Comparison of ENCODE assay signal across 13 cellular contexts in genomic region chr22:42365942-42366660, GRCh38.
DNase-seq lines count a peak whose midpoint lies in the region; ATAC-seq and TF ChIP-seq lines count a peak whose summit lies in the region.
"Had no signal": no experiment of that assay in that cellular context is flagged by ENCODE, and none has a peak within 500 bp of the region (broad histone marks: within the 10 kb centered on the region; RNA-seq: fewer than 3 reads in every experiment).

No MANE protein-coding gene starts in this region.

- no peak overlapping the region for H4K5ac ChIP-seq in H9 (ENCODE audit: insufficient read length, low read depth, low read length)

- no peak overlapping the region for H2BK20ac ChIP-seq in H9 (ENCODE audit: low read depth, low read length, poor library complexity, severe bottlenecking)

- TF ChIP-seq CTCF in H9 (conservative IDR thresholded peaks at IDR 0.05): no peak
- TF ChIP-seq CTCF in endothelial cell (IDR thresholded peaks at IDR 0.05; ENCODE audit: unreplicated experiment): no peak

- H3K4me2 ChIP-seq in H9 (ENCODE audit: insufficient read depth, insufficient read length, low read length): peak overlapping the region; percentile 32

- H4K91ac ChIP-seq in H9 (ENCODE audit: insufficient read length, low read depth, low read length): no peak overlapping the region

- H2BK120ac ChIP-seq in H9 (ENCODE audit: low read depth, low read length, poor library complexity, severe bottlenecking): no peak overlapping the region

- DNase-seq in H9: no peak
- DNase-seq in NCI-H446 (lab: John Stamatoyannopoulos, UW): peak; percentile 43 to 75
- DNase-seq in MV-4-11 (lab: John Stamatoyannopoulos, UW): no peak
- no peak for DNase-seq in endothelial cell (ENCODE audit: low spot score)
- DNase-seq: activated effector memory CD4-positive, alpha-beta T cell treated with Interleukin-2 at 50 U/mL for 16 hours; CD4-positive, alpha-beta memory T cell; NCI-H510A treated with DMSO at 0.1 percent for 48 hours; SIG-M5; stimulated activated naive CD4-positive, alpha-beta T cell treated with Interleukin-2 at 50 U/mL for 16 hours had no signal

- peaks cover 14% of the 10 kb centered on the region for H3K23me2 ChIP-seq in H9 (ENCODE audit: insufficient read length, low read depth, low read length, poor library complexity, severe bottlenecking)

- no peak overlapping the region for H4K8ac ChIP-seq in H9 (replicated peaks; ENCODE audit: insufficient read length, low read depth, low read length)

- H3K27me3 Mint-ChIP-seq in H9 (ENCODE audit: low read depth) (peaks cover 40% of the 10 kb centered on the region), endothelial cell (ENCODE audit: unreplicated experiment) (peaks cover 14% of the 10 kb centered on the region)

- H3K27me3 ChIP-seq in H9 (ENCODE audit: insufficient read depth, low read length): no peaks in the 10 kb centered on the region
- H3K27me3 ChIP-seq in iPS-15b (ENCODE audit: control insufficient read depth, insufficient read depth, low read length): peaks cover 9% of the 10 kb centered on the region
- H3K27me3 ChIP-seq in stomach smooth muscle (ENCODE audit: control insufficient read depth in 1 of 2, insufficient read depth in 2 of 2, low read length in 2 of 2): no peaks in the 10 kb centered on the region

- no peak overlapping the region for H2BK5ac ChIP-seq in H9 (ENCODE audit: insufficient read length, low read length)

- no peak overlapping the region for H2BK12ac ChIP-seq in H9 (ENCODE audit: insufficient read length, low read depth, low read length)

- no peak overlapping the region for H3K27ac ChIP-seq in H9 (ENCODE audit: insufficient read length, low read depth, low read length)
- H3K27ac ChIP-seq in stomach smooth muscle (ENCODE audit: low read length): peak overlapping the region; percentile 79
- H3K27ac ChIP-seq: HL-60 had no signal

- H3K36me3 Mint-ChIP-seq in H9 (ENCODE audit: insufficient read depth in 1 of 3, low read depth in 3 of 3) (peaks cover 0 to 11% (median 3%) of the 10 kb centered on the region in 3 experiments; a peak in 4 of 7 replicates), endothelial cell (ENCODE audit: low read depth, unreplicated experiment) (peaks cover 4% of the 10 kb centered on the region)
- H3K36me3 Mint-ChIP-seq: CD4-positive, alpha-beta memory T cell had no signal

- no peak for ATAC-seq in HG02981 (IDR thresholded peaks at IDR 0.05; ENCODE audit: unreplicated experiment)

- no peaks in the 10 kb centered on the region for H4K20me1 ChIP-seq in H9 (ENCODE audit: control insufficient read depth, insufficient read depth, insufficient read length)

- H3K79me1 ChIP-seq in H9 (ENCODE audit: insufficient read depth, low read depth, low read length, poor library complexity, severe bottlenecking): no peaks in the 10 kb centered on the region

- peaks cover 2% of the 10 kb centered on the region; the same call in 1 of the 2 replicates for H3K79me2 ChIP-seq in H9 (ENCODE audit: insufficient read depth, low read length)

- H3K27ac Mint-ChIP-seq in H9 (peak overlapping the region; percentile 87 to 96 (median 91); a peak in 4 of 7 replicates), endothelial cell (ENCODE audit: unreplicated experiment) (no peak overlapping the region)
- H3K27ac Mint-ChIP-seq: CD4-positive, alpha-beta memory T cell had no signal

- H2AFZ ChIP-seq in H9 (ENCODE audit: low read length): no peak overlapping the region

- no peak overlapping the region for H2AK5ac ChIP-seq in H9 (ENCODE audit: insufficient read length, low read length)

- H3K4me3 ChIP-seq in iPS-15b (ENCODE audit: low read depth, low read length) (peak overlapping the region; percentile 3), stomach smooth muscle (ENCODE audit: low read length in 2 of 2) (peak overlapping the region; percentile 33 to 54)

- H3K9me3 ChIP-seq in H9 (ENCODE audit: control insufficient read depth, low read depth, low read length) (no peaks in the 10 kb centered on the region), iPS-15b (ENCODE audit: control insufficient read depth, insufficient read depth, low read length) (no peaks in the 10 kb centered on the region), stomach smooth muscle (ENCODE audit: control insufficient read depth in 2 of 2, low read length in 2 of 2) (no peaks in the 10 kb centered on the region)

- H3K4me1 Mint-ChIP-seq in H9: peaks cover 51 to 68% of the 10 kb centered on the region in 2 experiments
- peaks cover 15% of the 10 kb centered on the region for H3K4me1 Mint-ChIP-seq in endothelial cell (ENCODE audit: unreplicated experiment)

- H3K9me3 Mint-ChIP-seq in H9 (no peaks in the 10 kb centered on the region; a peak in 1 of 5 replicates), endothelial cell (ENCODE audit: unreplicated experiment) (no peaks in the 10 kb centered on the region)
- H3K9me3 Mint-ChIP-seq: CD4-positive, alpha-beta memory T cell had no signal

- no peak overlapping the region for H3T11ph ChIP-seq in H9 (ENCODE audit: low read length)

- peaks cover 13% of the 10 kb centered on the region; the same call in 1 of the 2 replicates for H3K4me1 ChIP-seq in H9 (ENCODE audit: insufficient read depth, low read length)
- H3K4me1 ChIP-seq in iPS-15b (ENCODE audit: control insufficient read depth, insufficient read depth, low read length): peaks cover 28% of the 10 kb centered on the region
- H3K4me1 ChIP-seq in stomach smooth muscle (ENCODE audit: control insufficient read depth, insufficient read depth, low read length): peaks cover 51% of the 10 kb centered on the region

- no peak overlapping the region for H3K56ac ChIP-seq in H9 (ENCODE audit: insufficient read length, low read depth, low read length)

- H3K4ac ChIP-seq in H9 (ENCODE audit: low read depth, low read length): no peak overlapping the region

- H3K36me3 ChIP-seq in iPS-15b (ENCODE audit: control insufficient read depth, insufficient read depth, low read length) (peaks cover 3% of the 10 kb centered on the region), stomach smooth muscle (ENCODE audit: control insufficient read depth in 2 of 2, insufficient read depth in 2 of 2, low read length in 2 of 2) (no peaks in the 10 kb centered on the region)

- WGBS in H9 (ENCODE audit: extremely low coverage, insufficient read length, low lambda C conversion rate): no CpG with 5 or more reads among the region's 9 CpGs

- H3K4me3 Mint-ChIP-seq in H9: peak overlapping the region; percentile 25 to 74
- no peak overlapping the region for H3K4me3 Mint-ChIP-seq in endothelial cell (ENCODE audit: unreplicated experiment)

- no peak overlapping the region for H2BK15ac ChIP-seq in H9 (ENCODE audit: low read depth, low read length)

- no peak overlapping the region for H3K14ac ChIP-seq in H9 (ENCODE audit: insufficient read depth, low read length)

- H3K18ac ChIP-seq in H9 (ENCODE audit: insufficient read length, low read depth, low read length): no peak overlapping the region

- H3K9ac ChIP-seq in H9 (ENCODE audit: extremely low read depth, insufficient read length, low read length) (no peak overlapping the region), iPS-15b (ENCODE audit: low read depth, low read length) (no peak overlapping the region), stomach smooth muscle (ENCODE audit: low read length in 2 of 2) (peak overlapping the region in 1 of 2 donors; percentile 31)

- no peak overlapping the region for H3K23ac ChIP-seq in H9 (ENCODE audit: insufficient read length, low read depth, low read length)

Comparison
In these comparisons a context has a peak if more than half of its experiments do, and no peak if none do; other contexts are left out.
1. DNase-seq: peak in NCI-H446 (2 of 2); none in H9 (single experiment), MV-4-11 (single experiment) and endothelial cell (single experiment).